12 cellular contexts compared by ENCODE assay signal in the genomic region with DNA sequence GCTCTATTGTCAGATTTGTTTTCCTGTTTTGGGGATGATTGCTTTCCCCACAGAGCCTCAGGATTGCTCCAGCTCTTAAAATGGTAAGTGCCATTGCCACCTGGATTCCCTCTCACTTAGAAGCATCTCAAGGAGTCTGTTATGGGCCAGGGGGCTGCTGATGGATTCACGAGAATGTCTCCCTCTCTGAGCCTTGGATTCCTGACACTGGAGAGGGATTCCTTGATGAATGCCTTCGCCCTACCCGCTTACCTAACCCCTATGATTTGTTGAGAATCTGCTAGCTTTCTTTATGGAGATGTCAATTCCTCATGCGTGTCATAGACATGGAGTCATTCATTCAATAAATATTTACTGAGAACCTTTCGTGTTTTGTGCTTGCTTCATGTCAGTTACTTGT. TPM values are rescaled to one million over a fixed set of nuclear protein-coding genes. Genes with fewer than 3 reads are reported as not detected.
"Had no signal": no experiment of that assay in that cellular context is flagged by ENCODE, and none has a peak within 500 bp of the region (broad histone marks: within the 10 kb centered on the region; RNA-seq: fewer than 3 reads in every experiment).

No MANE protein-coding gene starts in this region.

- DNase-seq: activated CD4-positive, alpha-beta memory T cell treated with anti-CD3 and anti-CD28 coated beads for 36 hours; activated gamma-delta T cell treated with Interleukin-2 at 50 U/mL for 16 hours; activated naive CD8-positive, alpha-beta T cell treated with anti-CD3 and anti-CD28 coated beads, Interleukin-2, amount 10 ng/mL, durations not matched to agents 7 days and 5 days; activated T-cell treated with anti-CD3 and anti-CD28 coated beads, Interleukin-2, amount 50 U/mL, for 48 hours; foreskin keratinocyte; left lung; posterior cingulate gyrus; T1000 had no signal

- H3K36me3 ChIP-seq: ascending aorta, left lung, neutrophil, tibial nerve had no signal

- H3K9me3 ChIP-seq: ascending aorta, left lung, neutrophil, tibial nerve had no signal

- ATAC-seq: foreskin keratinocyte; left lung; stimulated activated memory B cell treated with anti-CD40 and anti-IgM and Interleukin-4, amounts not matched to agents 10 μg/mL and 1 μg/mL and 100 μg/mL, for 72 hours had no signal

- H3K4me3 ChIP-seq: ascending aorta, left lung, tibial nerve had no signal

- H3K27ac ChIP-seq: ascending aorta, foreskin keratinocyte, left lung, neutrophil had no signal

- H3K4me1 ChIP-seq: ascending aorta, left lung had no signal

- H3K27me3 ChIP-seq: ascending aorta, foreskin keratinocyte, neutrophil, tibial nerve had no signal

RNA-seq across cellular contexts. Expression of gene TENM3, which starts 36.9 kb away (rescaled TPM):
- total RNA-seq: activated CD4-positive, alpha-beta memory T cell treated with anti-CD3 and anti-CD28 coated beads for 36 hours; activated naive CD8-positive, alpha-beta T cell treated with anti-CD3 and anti-CD28 coated beads, Interleukin-2, amount 10 ng/mL, durations not matched to agents 7 days and 5 days had no signal
